In genomic region chr16:87854053-87854906, GRCh38 we compare ENCODE assay signal across 8 cellular contexts. TPM values are rescaled to one million over a fixed set of nuclear protein-coding genes. Genes with fewer than 3 reads are reported as not detected.
A peak's percentile ranks its signal among the peaks of the same experiment; 100 is the strongest.
DNase-seq lines count a peak whose midpoint lies in the region; ATAC-seq and TF ChIP-seq lines count a peak whose summit lies in the region.

No MANE protein-coding gene starts in this region.

- no peak overlapping the region for H3K9ac ChIP-seq in MM.1S (ENCODE audit: low read length)

- peaks cover 0 to 70% (median 4%) of the 10 kb centered on the region in 4 donors for H3K4me1 ChIP-seq in right lobe of liver
- H3K4me1 ChIP-seq in MM.1S (ENCODE audit: low read length): no peaks in the 10 kb centered on the region

- H3K27me3 ChIP-seq in right lobe of liver: no peaks in the 10 kb centered on the region
- no peaks in the 10 kb centered on the region for H3K27me3 ChIP-seq in MM.1S (replicated peaks; ENCODE audit: insufficient read depth, low read length)

- no peaks in the 10 kb centered on the region for H3F3A ChIP-seq in MM.1S (ENCODE audit: insufficient read depth, low read length)

- H3K4me3 ChIP-seq in right lobe of liver: peak overlapping the region in 1 of 3 donors; percentile 3
- no peak overlapping the region for H3K4me3 ChIP-seq in MM.1S (ENCODE audit: low read length)

- ATAC-seq in right lobe of liver (peak in 1 of 4 donors; percentile 0), GM18868 (IDR thresholded peaks at IDR 0.05; ENCODE audit: unreplicated experiment) (no peak)

- TF ChIP-seq CTCF in 22Rv1 (IDR thresholded peaks at IDR 0.05): no peak
- TF ChIP-seq CTCF in HFFc6 (IDR thresholded peaks at IDR 0.05): no peak
- no peak for TF ChIP-seq CTCF in right lobe of liver (IDR thresholded peaks at IDR 0.05)
- TF ChIP-seq CTCF in MM.1S (IDR thresholded peaks at IDR 0.05; ENCODE audit: low read length): no peak

- intact Hi-C loops in activated T-helper 1 cell treated with anti-CD3 and anti-CD28 coated beads, Interleukin-12 subunit alpha, Interleukin-12 subunit beta, Interleukin-2, Interleukin-4 antibody, amounts not matched to agents 30 ng/mL and 10 ng/mL and 1 ng/mL, durations not matched to agents 14 hours and 24 hours and 36 hours (cut with micrococcal nuclease): no loop called here
- intact Hi-C loops in right lobe of liver (cut with DNase I): no loop called here

- peak overlapping the region; percentile 89 for H3K27ac Mint-ChIP-seq in HFFc6
- H3K27ac Mint-ChIP-seq in activated T-helper 1 cell treated with anti-CD3 and anti-CD28 coated beads, Interleukin-12 subunit alpha, Interleukin-12 subunit beta, Interleukin-2, Interleukin-4 antibody, amounts not matched to agents 30 ng/mL and 10 ng/mL and 1 ng/mL, durations not matched to agents 14 hours and 24 hours and 36 hours: peak overlapping the region; percentile 80

- TF ChIP-seq POLR2A in right lobe of liver (IDR thresholded peaks at IDR 0.05): no peak

- DNase-seq in HFFc6: peak; percentile 61
- DNase-seq in activated T-helper 1 cell treated with anti-CD3 and anti-CD28 coated beads, Interleukin-12 subunit alpha, Interleukin-12 subunit beta, Interleukin-2, Interleukin-4 antibody, amounts not matched to agents 30 ng/mL and 10 ng/mL and 1 ng/mL, durations not matched to agents 14 hours and 24 hours and 36 hours (ENCODE audit: low spot score): no peak
- DNase-seq in right lobe of liver: peak in 2 of 3 donors; percentile 61 to 71
- DNase-seq in effector CD8-positive, alpha-beta T cell (lab: John Stamatoyannopoulos, UW): no peak
- no peak for DNase-seq in iPS-NIHi11 (ENCODE audit: low spot score)
- no peak for DNase-seq in MM.1S

- H3K9me2 ChIP-seq in MM.1S (replicated peaks; ENCODE audit: insufficient read depth, low read length): no peaks in the 10 kb centered on the region

- H3K27me3 Mint-ChIP-seq in HFFc6 (ENCODE audit: insufficient read depth): peaks cover 3% of the 10 kb centered on the region
- H3K27me3 Mint-ChIP-seq in activated T-helper 1 cell treated with anti-CD3 and anti-CD28 coated beads, Interleukin-12 subunit alpha, Interleukin-12 subunit beta, Interleukin-2, Interleukin-4 antibody, amounts not matched to agents 30 ng/mL and 10 ng/mL and 1 ng/mL, durations not matched to agents 14 hours and 24 hours and 36 hours (ENCODE audit: insufficient read depth): no peaks in the 10 kb centered on the region

- H3K4me2 ChIP-seq in MM.1S (ENCODE audit: low read depth, low read length): no peak overlapping the region

- peaks cover 4% of the 10 kb centered on the region for H3K36me3 Mint-ChIP-seq in HFFc6 (ENCODE audit: low read depth)
- peaks cover 59% of the 10 kb centered on the region for H3K36me3 Mint-ChIP-seq in activated T-helper 1 cell treated with anti-CD3 and anti-CD28 coated beads, Interleukin-12 subunit alpha, Interleukin-12 subunit beta, Interleukin-2, Interleukin-4 antibody, amounts not matched to agents 30 ng/mL and 10 ng/mL and 1 ng/mL, durations not matched to agents 14 hours and 24 hours and 36 hours (ENCODE audit: low read depth)

- 34% methylated on average over 9 of the region's 21 CpGs for WGBS in right lobe of liver (ENCODE audit: insufficient coverage, low coverage, low lambda C conversion rate, missing lambda C conversion rate)

- H3K27ac ChIP-seq in 22Rv1 (peak overlapping the region; percentile 70), right lobe of liver (peak overlapping the region in 2 of 3 donors; percentile 79 to 86), MM.1S (ENCODE audit: low read length) (no peak overlapping the region)

- H3K9me3 ChIP-seq in right lobe of liver (no peaks in the 10 kb centered on the region), MM.1S (replicated peaks; ENCODE audit: insufficient read depth, low read length) (no peaks in the 10 kb centered on the region)

- H4K20me1 ChIP-seq in MM.1S (ENCODE audit: insufficient read depth, low read length): no peaks in the 10 kb centered on the region

- H3K9me3 Mint-ChIP-seq in HFFc6: no peaks in the 10 kb centered on the region
- no peaks in the 10 kb centered on the region for H3K9me3 Mint-ChIP-seq in activated T-helper 1 cell treated with anti-CD3 and anti-CD28 coated beads, Interleukin-12 subunit alpha, Interleukin-12 subunit beta, Interleukin-2, Interleukin-4 antibody, amounts not matched to agents 30 ng/mL and 10 ng/mL and 1 ng/mL, durations not matched to agents 14 hours and 24 hours and 36 hours

- H3K4me3 Mint-ChIP-seq in HFFc6: peak overlapping the region; percentile 76
- H3K4me3 Mint-ChIP-seq in activated T-helper 1 cell treated with anti-CD3 and anti-CD28 coated beads, Interleukin-12 subunit alpha, Interleukin-12 subunit beta, Interleukin-2, Interleukin-4 antibody, amounts not matched to agents 30 ng/mL and 10 ng/mL and 1 ng/mL, durations not matched to agents 14 hours and 24 hours and 36 hours: peak overlapping the region; percentile 63

- peaks cover 93% of the 10 kb centered on the region for H3K79me2 ChIP-seq in MM.1S (ENCODE audit: low read length)

- peaks cover 36% of the 10 kb centered on the region for H3K4me1 Mint-ChIP-seq in HFFc6 (ENCODE audit: low read depth)
- peaks cover 61% of the 10 kb centered on the region for H3K4me1 Mint-ChIP-seq in activated T-helper 1 cell treated with anti-CD3 and anti-CD28 coated beads, Interleukin-12 subunit alpha, Interleukin-12 subunit beta, Interleukin-2, Interleukin-4 antibody, amounts not matched to agents 30 ng/mL and 10 ng/mL and 1 ng/mL, durations not matched to agents 14 hours and 24 hours and 36 hours (ENCODE audit: low read depth)

- H3K36me3 ChIP-seq in right lobe of liver (no peaks in the 10 kb centered on the region), MM.1S (replicated peaks; ENCODE audit: insufficient read depth, low read length) (no peaks in the 10 kb centered on the region)

- no peak overlapping the region for H2AFZ ChIP-seq in MM.1S (ENCODE audit: low read length)

RNA-seq across cellular contexts. Expression of gene SLC7A5, which starts 15.0 kb away (rescaled TPM):
- 100 to 1,000 TPM; 112 to 133 (median 124) TPM for total RNA-seq in HFFc6 (2021; fragmentation: NEBNext Ultra II Directional; extraction: Animal tissue kit (Norgen Biotek cat#: 25700))
- total RNA-seq in activated T-helper 1 cell treated with anti-CD3 and anti-CD28 coated beads, Interleukin-12 subunit alpha, Interleukin-12 subunit beta, Interleukin-2, Interleukin-4 antibody, amounts not matched to agents 30 ng/mL and 10 ng/mL and 1 ng/mL, durations not matched to agents 14 hours and 24 hours and 36 hours: 466 and 469 TPM in 2 replicates
- 10 to 100 TPM in 5 of 6 experiments, 1 to 10 TPM in 1; 7.0 to 16.3 (median 12.4) TPM for total RNA-seq in right lobe of liver

Comparison
In these comparisons a context has a peak if more than half of its experiments do, and no peak if none do; other contexts are left out.
1. DNase-seq: peak in HFFc6 (single experiment) and right lobe of liver (2 of 3); none in activated T-helper 1 cell treated with anti-CD3 and anti-CD28 coated beads, Interleukin-12 subunit alpha, Interleukin-12 subunit beta, Interleukin-2, Interleukin-4 antibody, amounts not matched to agents 30 ng/mL and 10 ng/mL and 1 ng/mL, durations not matched to agents 14 hours and 24 hours and 36 hours (single experiment), effector CD8-positive, alpha-beta T cell (single experiment), iPS-NIHi11 (single experiment) and MM.1S (single experiment).
2. RNA of gene SLC7A5, which starts 15.0 kb away (total RNA-seq): 466 to 469 TPM in activated T-helper 1 cell treated with anti-CD3 and anti-CD28 coated beads, Interleukin-12 subunit alpha, Interleukin-12 subunit beta, Interleukin-2, Interleukin-4 antibody, amounts not matched to agents 30 ng/mL and 10 ng/mL and 1 ng/mL, durations not matched to agents 14 hours and 24 hours and 36 hours and 112 to 133 TPM in HFFc6; 7.0 to 16.3 TPM in right lobe of liver; every median in the first group is over 4 times any median in the second.